ENCODE assay signal across 8 cellular contexts in the genomic region with DNA sequence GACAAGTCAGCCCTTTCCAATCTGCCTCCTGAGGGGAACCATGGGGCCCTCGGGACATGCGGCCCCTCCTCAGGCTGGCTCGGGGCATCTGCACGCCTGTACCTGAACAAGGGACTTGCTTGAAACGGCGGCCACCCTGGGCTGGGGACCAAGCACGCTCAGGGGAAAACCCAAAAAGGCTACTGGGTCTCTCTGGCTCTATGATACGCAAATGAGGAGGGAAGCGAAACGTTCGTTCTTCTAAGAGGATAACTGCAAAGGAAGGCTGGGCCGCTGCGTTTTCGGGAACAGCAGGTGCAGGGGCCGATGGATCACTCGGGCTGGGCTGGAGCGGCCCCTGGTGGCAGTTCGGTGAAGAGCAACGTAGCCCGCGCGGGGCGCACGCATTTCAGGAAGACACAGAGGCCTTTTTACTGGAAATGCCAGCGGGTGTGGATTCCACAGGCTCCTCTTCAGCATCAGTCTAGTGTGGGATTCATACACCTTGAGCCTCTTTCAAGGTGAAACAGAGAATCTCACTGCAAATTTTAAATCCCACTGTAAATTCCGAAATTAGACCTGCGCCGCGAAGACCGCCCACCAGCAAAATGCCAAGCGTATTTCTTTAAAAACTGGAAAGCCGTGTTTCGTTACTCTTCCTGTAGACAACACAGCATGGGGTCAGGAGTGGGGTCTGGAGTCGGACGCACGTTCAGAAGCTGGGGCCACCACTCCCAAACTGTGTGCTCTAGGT. TPM values are rescaled to one million over a fixed set of nuclear protein-coding genes. Genes with fewer than 3 reads are reported as not detected.
DNase-seq lines count a peak whose midpoint lies in the region; ATAC-seq and TF ChIP-seq lines count a peak whose summit lies in the region.
"Not testable (repeated sequence)": the region's sequence is repeated elsewhere in the genome, so short reads cannot be mapped to it uniquely, and the experiment has no call there.

No MANE protein-coding gene starts in this region.

- POLR2A ChIA-PET in CD4-positive, alpha-beta memory T cell (lab: Charles Lee; ENCODE audit: partially characterized antibody), result interaction anchor here (0.9 kb wide), 1 partner anchor 130 kb away, joined by 3 read pairs; no protein-coding TSS in a partner anchor

- H3K27me3 Mint-ChIP-seq in CD4-positive, alpha-beta memory T cell, result not testable (repeated sequence)

- H3K27ac Mint-ChIP-seq in CD4-positive, alpha-beta memory T cell, result peak overlapping the region in 4 of 7 donors; percentile 26 to 71 (median 43)

- not testable (repeated sequence) for H3K4me3 ChIP-seq in CD4-positive, alpha-beta memory T cell (ENCODE audit: low read length in 2 of 2); HL-60 (replicated peaks; ENCODE audit: insufficient read depth, low read length); NT2/D1 (ENCODE audit: insufficient read length, low read depth); lung

- not testable (repeated sequence) for H3K27ac ChIP-seq in CD4-positive, alpha-beta memory T cell (ENCODE audit: low read depth, low read length); HL-60 (replicated peaks); lung (ENCODE audit: low read depth in 1 of 2, low read length in 1 of 2)

- not testable (repeated sequence) for H3K9ac ChIP-seq in NT2/D1 (ENCODE audit: insufficient read length, low read depth)

- not testable (repeated sequence) for H3K4me1 Mint-ChIP-seq in CD4-positive, alpha-beta memory T cell

- not testable (repeated sequence) for H3K9me3 Mint-ChIP-seq in CD4-positive, alpha-beta memory T cell

- not testable (repeated sequence) for H3K36me3 Mint-ChIP-seq in CD4-positive, alpha-beta memory T cell

- peak overlapping the region in 2 of 8 donors; percentile 39 to 71 for H3K4me3 Mint-ChIP-seq in CD4-positive, alpha-beta memory T cell

- not testable (repeated sequence) for H3K9me3 ChIP-seq in CD4-positive, alpha-beta memory T cell (ENCODE audit: control insufficient read depth in 1 of 2, low read length in 2 of 2); NT2/D1 (ENCODE audit: insufficient read depth, low read length); lung (ENCODE audit: control insufficient read depth in 2 of 2, insufficient read depth in 1 of 2, low read length in 1 of 2)

- TF ChIP-seq CTCF in GM20000 (IDR thresholded peaks at IDR 0.05; ENCODE audit: extremely low read depth, missing control alignments) (peak; percentile 81), HL-60 (IDR thresholded peaks at IDR 0.05; ENCODE audit: insufficient read depth, low read length) (peak; percentile 23), lung (IDR thresholded peaks at IDR 0.05; ENCODE audit: control extremely low read depth, extremely low read depth) (peak; percentile 65)

- H3K4me1 ChIP-seq in CD4-positive, alpha-beta memory T cell (ENCODE audit: insufficient read depth, low read length); NT2/D1 (ENCODE audit: insufficient read depth, insufficient read length); lung (ENCODE audit: control insufficient read depth in 2 of 2, insufficient read depth in 2 of 2, low read length in 2 of 2): not testable (repeated sequence)

- intact Hi-C loops in CD4-positive, alpha-beta memory T cell (cut with micrococcal nuclease), result loop anchor here (1.0 kb wide), 4 partner anchors 34 to 130 kb away; no protein-coding TSS in a partner anchor

- 36 to 38% methylated on average over 36 of the region's 36 CpGs for WGBS in lung, 2 donors

- H3K27me3 ChIP-seq in CD4-positive, alpha-beta memory T cell (ENCODE audit: insufficient read depth, low read length); HL-60 (ENCODE audit: insufficient read depth, poor library complexity, severe bottlenecking); lung (ENCODE audit: control insufficient read depth, insufficient read depth): not testable (repeated sequence)
- H3K27me3 ChIP-seq in NT2/D1 (ENCODE audit: insufficient read depth, insufficient read length), result peaks cover 20% of the 10 kb centered on the region

- peak; percentile 69 to 79 (median 73) for DNase-seq in CD4-positive, alpha-beta memory T cell
- DNase-seq in GM20000 (ENCODE audit: low spot score) (peak; percentile 87), HL-60 (ENCODE audit: low read depth in 1 of 2, low spot score in 1 of 2) (peak in 1 of 2 experiments; percentile 53), NT2/D1 (ENCODE audit: low read depth, low spot score) (peak; percentile 51), lung (ENCODE audit: low spot score) (peak; percentile 77)
- DNase-seq in activated CD8-positive, alpha-beta memory T cell treated with anti-CD3 and anti-CD28 coated beads for 4 hours (ENCODE audit: low read depth in 2 of 2), result peak; percentile 62 to 77
- peak; percentile 66 for DNase-seq in effector CD4-positive, alpha-beta T cell
- peak; percentile 72 for DNase-seq in stimulated activated CD8-positive, alpha-beta memory T cell treated with anti-CD3 and anti-CD28 coated beads, Interleukin-12 subunit alpha, Interleukin-12 subunit beta, amount 100 ng/mL, for 4 hours (ENCODE audit: low read depth)

- not testable (repeated sequence) for H3K36me3 ChIP-seq in CD4-positive, alpha-beta memory T cell (ENCODE audit: insufficient read depth, low read length); NT2/D1 (ENCODE audit: insufficient read depth, insufficient read length, low read length); lung (ENCODE audit: control insufficient read depth in 2 of 2, insufficient read depth in 2 of 2, low read length in 2 of 2)

- peak; percentile 65 for ATAC-seq in lung (ENCODE audit: insufficient read depth, low FRiP score)

- CTCF ChIA-PET in CD4-positive, alpha-beta memory T cell (lab: Charles Lee; ENCODE audit: partially characterized antibody), result interaction anchor here (0.8 to 6.0 kb wide), 14 partner anchors 8 to 130 kb away, joined by 3 to 45 read pairs (median 4); no protein-coding TSS in a partner anchor

RNA-seq across cellular contexts. Expression of a gene that starts 27.0 kb away (rescaled TPM):
- not detected for total RNA-seq in CD4-positive, alpha-beta memory T cell
- not detected for polyA plus RNA-seq in CD4-positive, alpha-beta memory T cell
- total RNA-seq in lung, result under 1 TPM; 0.03 to 0.63 TPM
- polyA plus RNA-seq in lung, result under 1 TPM in 1 of 2 donors, not detected in 1; 0.14 TPM

RNA-seq across cellular contexts. Expression of a gene that starts 40.1 kb away (rescaled TPM):
- 10 to 100 TPM; 12.0 to 13.5 TPM for total RNA-seq in CD4-positive, alpha-beta memory T cell
- polyA plus RNA-seq in CD4-positive, alpha-beta memory T cell, result 1 to 10 TPM; 3.5 to 6.4 TPM
- 10 to 100 TPM in 1 of 2 donors, 1 to 10 TPM in 1; 4.0 to 36.1 TPM for total RNA-seq in lung
- 10 to 100 TPM; 11.7 to 27.9 TPM for polyA plus RNA-seq in lung

RNA-seq across cellular contexts. Expression of a gene that starts 41.9 kb away (rescaled TPM):
- 10 to 100 TPM; 61.8 to 72.7 TPM for total RNA-seq in CD4-positive, alpha-beta memory T cell
- polyA plus RNA-seq in CD4-positive, alpha-beta memory T cell, result 10 to 100 TPM; 10.7 to 26.4 TPM
- total RNA-seq in lung, result 10 to 100 TPM; 26.1 to 56.6 TPM
- 10 to 100 TPM; 10.3 to 14.0 TPM for polyA plus RNA-seq in lung

Comparison
In these comparisons a context has a peak if more than half of its experiments do, and no peak if none do; other contexts are left out.
1. CTCF ChIP-seq: peak in every context shown above with its lines; median percentile 81 in GM20000; 65 in lung; 23 in HL-60.